Comparison of ENCODE assay signal across 2 cellular contexts in the genomic region with DNA sequence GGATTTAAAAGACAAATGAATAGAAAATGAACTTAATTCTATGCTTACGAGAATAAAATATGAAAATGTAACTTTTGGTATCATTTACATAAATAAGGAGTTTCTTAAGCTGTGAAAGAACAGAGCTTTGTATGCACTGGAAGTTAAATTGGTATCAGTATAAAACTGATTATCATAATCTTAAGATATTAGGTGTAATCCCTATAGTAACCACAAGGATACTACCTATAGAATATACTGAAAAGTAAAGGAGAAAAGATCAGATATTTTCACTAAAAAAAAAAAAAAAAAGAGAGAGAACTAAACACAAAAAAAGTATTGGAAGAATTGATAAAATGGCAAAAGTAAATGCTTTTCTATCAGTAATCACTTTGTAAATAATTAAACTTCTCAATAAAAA.
TF ChIP-seq lines count a peak whose summit lies in the region.

No MANE protein-coding gene starts in this region.

TF ChIP-seq in SK-N-SH, 30 proteins besides CTCF, POLR2A, EP300 and RAD21 (continued from another document):
- no peak for TF ChIP-seq TAF1 (IDR thresholded peaks at IDR 0.05; ENCODE audit: borderline replicate concordance, low read depth, low read length)
- TF ChIP-seq GATA2 (CRISPR knock-in tag; IDR thresholded peaks at IDR 0.05) = no peak
- no peak for TF ChIP-seq EZH2phosphoT487 (IDR thresholded peaks at IDR 0.05; ENCODE audit: borderline replicate concordance, low read depth)

TF ChIP-seq in SK-N-SH treated with all-trans-retinoic acid at 6 μM for 48 hours, 23 proteins besides CTCF, POLR2A, EP300 and RAD21 (continued from another document):
- TF ChIP-seq, protein P1, sequence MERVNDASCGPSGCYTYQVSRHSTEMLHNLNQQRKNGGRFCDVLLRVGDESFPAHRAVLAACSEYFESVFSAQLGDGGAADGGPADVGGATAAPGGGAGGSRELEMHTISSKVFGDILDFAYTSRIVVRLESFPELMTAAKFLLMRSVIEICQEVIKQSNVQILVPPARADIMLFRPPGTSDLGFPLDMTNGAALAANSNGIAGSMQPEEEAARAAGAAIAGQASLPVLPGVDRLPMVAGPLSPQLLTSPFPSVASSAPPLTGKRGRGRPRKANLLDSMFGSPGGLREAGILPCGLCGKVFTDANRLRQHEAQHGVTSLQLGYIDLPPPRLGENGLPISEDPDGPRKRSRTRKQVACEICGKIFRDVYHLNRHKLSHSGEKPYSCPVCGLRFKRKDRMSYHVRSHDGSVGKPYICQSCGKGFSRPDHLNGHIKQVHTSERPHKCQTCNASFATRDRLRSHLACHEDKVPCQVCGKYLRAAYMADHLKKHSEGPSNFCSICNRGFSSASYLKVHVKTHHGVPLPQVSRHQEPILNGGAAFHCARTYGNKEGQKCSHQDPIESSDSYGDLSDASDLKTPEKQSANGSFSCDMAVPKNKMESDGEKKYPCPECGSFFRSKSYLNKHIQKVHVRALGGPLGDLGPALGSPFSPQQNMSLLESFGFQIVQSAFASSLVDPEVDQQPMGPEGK (CRISPR knock-in tag; IDR thresholded peaks at IDR 0.05; ENCODE audit: borderline replicate concordance) = no peak
- no peak for TF ChIP-seq ISL1 (CRISPR knock-in tag; IDR thresholded peaks at IDR 0.05)
- no peak for TF ChIP-seq ZNF70 (CRISPR knock-in tag; IDR thresholded peaks at IDR 0.05)
- TF ChIP-seq GLIS3 (CRISPR knock-in tag; IDR thresholded peaks at IDR 0.05) = no peak
- no peak for TF ChIP-seq CSDC2 (CRISPR knock-in tag; IDR thresholded peaks at IDR 0.05)
